Comparison of ENCODE assay signal across 28 cellular contexts in the genomic region with DNA sequence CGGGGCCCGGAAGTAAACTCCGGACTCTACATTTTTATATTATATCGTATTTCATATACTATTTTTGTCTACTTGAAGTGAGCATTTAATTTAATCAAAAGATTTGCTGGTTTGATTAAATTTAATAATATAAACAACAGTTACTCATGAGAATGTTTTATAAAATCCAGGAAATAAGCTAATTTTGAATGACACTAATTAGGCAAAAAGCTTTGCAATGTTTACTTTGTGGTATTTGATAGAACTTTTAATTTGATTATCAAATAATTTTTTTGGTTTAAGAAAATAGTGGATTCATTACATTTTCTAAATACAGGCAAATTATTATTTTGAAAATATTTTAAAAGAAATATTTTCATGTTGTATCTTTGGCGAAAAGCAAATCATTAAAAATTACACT.
"Had no signal": no experiment of that assay in that cellular context is flagged by ENCODE, and none has a peak within 500 bp of the region (broad histone marks: within the 10 kb centered on the region; RNA-seq: fewer than 3 reads in every experiment).

No MANE protein-coding gene starts in this region.

- H3K4me1 Mint-ChIP-seq: natural killer cell; nephron; stimulated activated effector memory CD8-positive, alpha-beta T cell treated with anti-CD3 and anti-CD28 coated beads, Interleukin-12 subunit alpha, Interleukin-12 subunit beta, amount 100 ng/mL, for 72 hours; stimulated activated naive B cell treated with anti-CD40 and anti-IgM and Interleukin-4, amounts not matched to agents 10 μg/mL and 1 μg/mL and 100 μg/mL, for 72 hours had no signal

- H3K4me3 Mint-ChIP-seq: natural killer cell; nephron; neural progenitor cell; stimulated activated effector memory CD8-positive, alpha-beta T cell treated with anti-CD3 and anti-CD28 coated beads, Interleukin-12 subunit alpha, Interleukin-12 subunit beta, amount 100 ng/mL, for 72 hours; stimulated activated naive B cell treated with anti-CD40 and anti-IgM and Interleukin-4, amounts not matched to agents 10 μg/mL and 1 μg/mL and 100 μg/mL, for 72 hours; stimulated activated naive CD8-positive, alpha-beta T cell treated with anti-CD3 and anti-CD28 coated beads, Interleukin-15, Interleukin-2, amounts not matched to agents 100 ng/mL and 50 ng/mL, for 24 hours had no signal

- H3K4me1 ChIP-seq: parathyroid adenoma, psoas muscle, right lobe of liver, stomach, thyroid gland, tibial nerve, upper lobe of left lung, vagina had no signal

- H3K9me3 Mint-ChIP-seq: nephron, neural progenitor cell had no signal

- H3K36me3 ChIP-seq: neural progenitor cell, ovary, right lobe of liver, sigmoid colon, stomach, thoracic aorta, thyroid gland, tibial nerve, upper lobe of left lung, vagina had no signal

- ATAC-seq: natural killer cell; psoas muscle; right lobe of liver; stimulated activated effector memory CD8-positive, alpha-beta T cell treated with anti-CD3 and anti-CD28 coated beads, Interleukin-12 subunit alpha, Interleukin-12 subunit beta, amount 100 ng/mL, for 72 hours; stimulated activated naive B cell treated with anti-CD40 and anti-IgM and Interleukin-4, amounts not matched to agents 10 μg/mL and 1 μg/mL and 100 μg/mL, for 72 hours had no signal

- H3K27me3 ChIP-seq: neural progenitor cell, ovary, right lobe of liver, sigmoid colon, stomach, thyroid gland, tibial nerve, upper lobe of left lung, vagina had no signal

- H3K36me3 Mint-ChIP-seq: natural killer cell; neural progenitor cell; stimulated activated effector memory CD8-positive, alpha-beta T cell treated with anti-CD3 and anti-CD28 coated beads, Interleukin-12 subunit alpha, Interleukin-12 subunit beta, amount 100 ng/mL, for 72 hours; stimulated activated naive B cell treated with anti-CD40 and anti-IgM and Interleukin-4, amounts not matched to agents 10 μg/mL and 1 μg/mL and 100 μg/mL, for 72 hours had no signal

- FAIRE-seq: small intestine, urothelium cell line had no signal

- H3K27ac Mint-ChIP-seq: natural killer cell; nephron; neural progenitor cell; progenitor cell of endocrine pancreas; stimulated activated effector memory CD8-positive, alpha-beta T cell treated with anti-CD3 and anti-CD28 coated beads, Interleukin-12 subunit alpha, Interleukin-12 subunit beta, amount 100 ng/mL, for 72 hours; stimulated activated naive B cell treated with anti-CD40 and anti-IgM and Interleukin-4, amounts not matched to agents 10 μg/mL and 1 μg/mL and 100 μg/mL, for 72 hours; stimulated activated naive CD8-positive, alpha-beta T cell treated with anti-CD3 and anti-CD28 coated beads, Interleukin-15, Interleukin-2, amounts not matched to agents 100 ng/mL and 50 ng/mL, for 24 hours had no signal

- H3K4me3 ChIP-seq: neural progenitor cell, ovary, psoas muscle, right lobe of liver, sigmoid colon, stomach, thoracic aorta, thyroid gland, tibial nerve, upper lobe of left lung, vagina had no signal

- H3K79me2 ChIP-seq: parathyroid adenoma had no signal

- H3K27me3 Mint-ChIP-seq: progenitor cell of endocrine pancreas; stimulated activated naive B cell treated with anti-CD40 and anti-IgM and Interleukin-4, amounts not matched to agents 10 μg/mL and 1 μg/mL and 100 μg/mL, for 72 hours; stimulated activated naive CD8-positive, alpha-beta T cell treated with anti-CD3 and anti-CD28 coated beads, Interleukin-15, Interleukin-2, amounts not matched to agents 100 ng/mL and 50 ng/mL, for 24 hours had no signal

- H2AFZ ChIP-seq: neural progenitor cell, parathyroid adenoma had no signal

- H3K9me3 ChIP-seq: ovary, psoas muscle, right lobe of liver, sigmoid colon, stomach, thoracic aorta, thyroid gland, tibial nerve, upper lobe of left lung, vagina had no signal

- H3K9ac ChIP-seq: neural progenitor cell, parathyroid adenoma had no signal

- DNase-seq: natural killer cell; occipital lobe; ovary; posterior cingulate gyrus; right lobe of liver; sigmoid colon; small intestine; stimulated activated CD4-positive, alpha-beta T cell treated with anti-CD3 and anti-CD28 coated beads, Interleukin-15, amount 100 ng/mL, for 24 hours; stimulated activated CD4-positive, alpha-beta T cell treated with anti-CD3 and anti-CD28 coated beads, Interleukin-2, amount 100 ng/mL, for 24 hours; stimulated activated CD4-positive, alpha-beta T cell treated with anti-CD3 and anti-CD28 coated beads, Interleukin-2, amount 100 ng/mL, for 48 hours; stimulated activated CD4-positive, alpha-beta T cell treated with anti-CD3 and anti-CD28 coated beads, Interleukin-4, amount 100 ng/mL, for 24 hours; stimulated activated naive B cell treated with anti-CD40 and anti-IgM and Interleukin-4, amounts not matched to agents 10 μg/mL and 1 μg/mL and 100 μg/mL, for 72 hours; stimulated activated naive CD4-positive, alpha-beta T cell treated with Interleukin-2 at 50 U/mL for 16 hours; stomach; thyroid gland; trophoblast cell had no signal

- H3K27ac ChIP-seq: neural progenitor cell, ovary, parathyroid adenoma, psoas muscle, right lobe of liver, sigmoid colon, stomach, thoracic aorta, thyroid gland, tibial nerve, upper lobe of left lung, vagina had no signal

- H3K4me2 ChIP-seq: neural progenitor cell had no signal
